ENCODE assay signal across 13 cellular contexts in genomic region chr15:41917767-41918430, GRCh38. TPM values are rescaled to one million over a fixed set of nuclear protein-coding genes. Genes with fewer than 3 reads are reported as not detected.
DNase-seq lines count a peak whose midpoint lies in the region; ATAC-seq, FAIRE-seq and TF ChIP-seq lines count a peak whose summit lies in the region.
"Had no signal": no experiment of that assay in that cellular context is flagged by ENCODE, and none has a peak within 500 bp of the region (broad histone marks: within the 10 kb centered on the region; RNA-seq: fewer than 3 reads in every experiment).

No MANE protein-coding gene starts in this region.

- intact Hi-C loops in Right ventricle myocardium inferior (cut with DNase I) (loop anchor here (2.0 kb wide), 1 partner anchor 27 kb away; no protein-coding TSS in a partner anchor), cardiac septum (cut with DNase I) (no loop called here), GM12878 (cut with micrococcal nuclease; ENCODE audit: unreplicated experiment) (no loop called here)

- FAIRE-seq in GM12878 (lab: Jason Lieb, UNC) (no peak), urothelium cell line (lab: Jason Lieb, UNC) (peak; percentile 56)
- FAIRE-seq: GM19239 had no signal

- CTCF ChIA-PET in GM12878 (lab: Yijun Ruan, JAX): interaction anchor here (5.2 kb wide), 1 partner anchor 14 kb away, joined by 21 read pairs; no protein-coding TSS in a partner anchor
- CTCF ChIA-PET in activated CD4-positive, alpha-beta memory T cell treated with anti-CD3 and anti-CD28 coated beads, Interleukin-2, amount 10 ng/mL, durations not matched to agents 7 days and 5 days (lab: Charles Lee): no interaction called here

- TF ChIP-seq RAD21 in GM12878 (IDR thresholded peaks at IDR 0.05; ENCODE audit: insufficient read depth, low read depth, low read length): no peak

- H4K20me1 ChIP-seq in GM12878 (ENCODE audit: control insufficient read depth, insufficient read depth) (no peaks in the 10 kb centered on the region; the same call in 1 of the 2 replicates), hepatocyte (ENCODE audit: insufficient read depth, poor library complexity, severe bottlenecking) (no peaks in the 10 kb centered on the region)

- H3K27ac Mint-ChIP-seq in activated CD4-positive, alpha-beta memory T cell treated with anti-CD3 and anti-CD28 coated beads, Interleukin-2, amount 10 ng/mL, durations not matched to agents 7 days and 5 days: no peak overlapping the region

- H3K4me3 ChIP-seq in GM12878: no peak overlapping the region
- no peak overlapping the region for H3K4me3 ChIP-seq in hepatocyte

- H3K36me3 ChIP-seq in GM12878 (ENCODE audit: control insufficient read depth in 2 of 2, insufficient read depth in 2 of 2, low read length in 1 of 2): peaks cover 31% of the 10 kb centered on the region in 2 experiments
- H3K36me3 ChIP-seq in hepatocyte (replicated peaks; ENCODE audit: insufficient read depth, low read depth): no peaks in the 10 kb centered on the region

- H3K4me1 ChIP-seq in GM12878 (ENCODE audit: control insufficient read depth, insufficient read depth, low read length): peaks cover 5% of the 10 kb centered on the region
- peaks cover 33% of the 10 kb centered on the region for H3K4me1 ChIP-seq in hepatocyte (ENCODE audit: insufficient read depth)

- RAD21 ChIA-PET in GM12878 (lab: Charles Lee; ENCODE audit: unreplicated experiment): interaction anchor here (1.8 kb wide), 1 partner anchor 55 kb away, joined by 5 read pairs; no protein-coding TSS in a partner anchor

- H3K9me2 ChIP-seq in hepatocyte (replicated peaks; ENCODE audit: insufficient read depth): no peaks in the 10 kb centered on the region

- BruUV-seq in GM12878 (replicated peaks; lab: Mats Ljungman, UMichigan): no TSS peak

- H3K9ac ChIP-seq in GM12878 (ENCODE audit: control insufficient read depth, insufficient read depth, low read length): no peak overlapping the region
- H3K9ac ChIP-seq: KMS-11 had no signal

- TF ChIP-seq POLR2A in GM12878 (IDR thresholded peaks at IDR 0.05; ENCODE audit: low read depth, low read length): peak; percentile 58

- no peaks in the 10 kb centered on the region for H3K27me3 Mint-ChIP-seq in activated CD4-positive, alpha-beta memory T cell treated with anti-CD3 and anti-CD28 coated beads, Interleukin-2, amount 10 ng/mL, durations not matched to agents 7 days and 5 days
- H3K27me3 Mint-ChIP-seq: B cell had no signal

- H3K79me2 ChIP-seq in GM12878 (ENCODE audit: control insufficient read depth, insufficient read depth, low read length) (no peaks in the 10 kb centered on the region; the same call in none of the 2 replicates), hepatocyte (peaks cover 21% of the 10 kb centered on the region)

- H3K27me3 ChIP-seq in GM12878 (replicated peaks in 1 of 2; ENCODE audit: control insufficient read depth in 2 of 2, insufficient read depth in 2 of 2, low read length in 1 of 2): no peaks in the 10 kb centered on the region
- no peaks in the 10 kb centered on the region for H3K27me3 ChIP-seq in hepatocyte

- H3K36me3 Mint-ChIP-seq in activated CD4-positive, alpha-beta memory T cell treated with anti-CD3 and anti-CD28 coated beads, Interleukin-2, amount 10 ng/mL, durations not matched to agents 7 days and 5 days (ENCODE audit: low read depth): peaks cover 37% of the 10 kb centered on the region

- peak; percentile 43 for ATAC-seq in Right ventricle myocardium inferior
- ATAC-seq in GM12878: no peak
- no peak for ATAC-seq in HG03354 (IDR thresholded peaks at IDR 0.05; ENCODE audit: poor library complexity, severe bottlenecking, unreplicated experiment)
- ATAC-seq: activated CD4-positive, CD25-positive, alpha-beta regulatory T cell treated with anti-CD3 and anti-CD28 coated beads, Interleukin-2, amount 50 U/mL, for 24 hours had no signal

- H3K9me3 ChIP-seq in GM12878 (replicated peaks; ENCODE audit: control insufficient read depth, insufficient read depth, low read length): no peaks in the 10 kb centered on the region
- no peaks in the 10 kb centered on the region for H3K9me3 ChIP-seq in hepatocyte (ENCODE audit: low read depth)

- DNase-seq in Right ventricle myocardium inferior (ENCODE audit: missing footprints) (no peak), cardiac septum (ENCODE audit: low spot score) (no peak), GM12878 (ENCODE audit: low read depth, low spot score) (no peak), hepatocyte (ENCODE audit: low spot score) (peak; percentile 77), urothelium cell line (ENCODE audit: low spot score) (peak; percentile 74), NOMO-1 treated with DMSO at 0.1 percent for 48 hours (lab: John Stamatoyannopoulos, UW; ENCODE audit: unreplicated experiment) (no peak)
- no peak for DNase-seq in activated CD4-positive, alpha-beta memory T cell treated with anti-CD3 and anti-CD28 coated beads, Interleukin-2, amount 10 ng/mL, durations not matched to agents 7 days and 5 days
- DNase-seq: effector CD8-positive, alpha-beta T cell had no signal

- 94% methylated on average over 10 of the region's 10 CpGs for WGBS in GM12878 (ENCODE audit: insufficient coverage, insufficient replicate concordance, low lambda C conversion rate, missing lambda C conversion rate)
- WGBS in hepatocyte (ENCODE audit: low lambda C conversion rate, missing lambda C conversion rate): 79% methylated on average over 10 of the region's 10 CpGs

- no peak overlapping the region for H3K4me2 ChIP-seq in GM12878 (ENCODE audit: control insufficient read depth, insufficient read depth)
- no peak overlapping the region for H3K4me2 ChIP-seq in hepatocyte
- H3K4me2 ChIP-seq: KMS-11 had no signal

- no peak for TF ChIP-seq EP300 in GM12878 (IDR thresholded peaks at IDR 0.05; ENCODE audit: borderline replicate concordance in 1 of 2, control insufficient read depth in 1 of 2, low read depth in 2 of 2, low read length in 2 of 2)

- H3K27ac ChIP-seq in GM12878 (ENCODE audit: control insufficient read depth, insufficient read depth) (no peak overlapping the region), hepatocyte (peak overlapping the region; percentile 88)
- H3K27ac ChIP-seq: KMS-11 had no signal

- H3K4me3 Mint-ChIP-seq in activated CD4-positive, alpha-beta memory T cell treated with anti-CD3 and anti-CD28 coated beads, Interleukin-2, amount 10 ng/mL, durations not matched to agents 7 days and 5 days: no peak overlapping the region
- H3K4me3 Mint-ChIP-seq: B cell had no signal

- no peak for TF ChIP-seq CTCF in GM12878 (IDR thresholded peaks at IDR 0.05 in 2 of 3, conservative IDR thresholded peaks at IDR 0.05 in 1 of 3; ENCODE audit: control insufficient read depth in 2 of 3, extremely low read depth in 1 of 3, insufficient read depth in 1 of 3, low read depth in 3 of 3, low read length in 3 of 3)
- TF ChIP-seq CTCF in hepatocyte (IDR thresholded peaks at IDR 0.05; ENCODE audit: poor library complexity): no peak

- SMC1A ChIA-PET in GM12878 (lab: Charles Lee; ENCODE audit: uncharacterized antibody, unreplicated experiment): interaction anchor here (1.4 kb wide), 1 partner anchor 144 kb away, joined by 3 read pairs; the partner anchor contains the start of gene MAPKBP1

- POLR2A ChIA-PET in GM12878 (lab: Charles Lee): no interaction called here
- POLR2A ChIA-PET in activated CD4-positive, alpha-beta memory T cell treated with anti-CD3 and anti-CD28 coated beads, Interleukin-2, amount 10 ng/mL, durations not matched to agents 7 days and 5 days (lab: Charles Lee): interaction anchor here (1.2 kb wide), 1 partner anchor 14 kb away, joined by 3 read pairs; no protein-coding TSS in a partner anchor

- H3K9me3 Mint-ChIP-seq in activated CD4-positive, alpha-beta memory T cell treated with anti-CD3 and anti-CD28 coated beads, Interleukin-2, amount 10 ng/mL, durations not matched to agents 7 days and 5 days: no peaks in the 10 kb centered on the region

- in situ Hi-C loops in GM12878 (cut with MboI): no loop called here

- peaks cover 23% of the 10 kb centered on the region for H3K4me1 Mint-ChIP-seq in activated CD4-positive, alpha-beta memory T cell treated with anti-CD3 and anti-CD28 coated beads, Interleukin-2, amount 10 ng/mL, durations not matched to agents 7 days and 5 days

- H2AFZ ChIP-seq in GM12878 (ENCODE audit: control insufficient read depth, low read depth, low read length) (no peak overlapping the region), hepatocyte (no peak overlapping the region)

RNA-seq across cellular contexts. Expression of gene SPTBN5, which starts 24.0 kb away (rescaled TPM):
- total RNA-seq in Right ventricle myocardium inferior (3.5 TPM), cardiac septum (2.4 TPM), GM12878 (2014; rRNA removed) (0.06 and 0.44 TPM in 2 replicates), GM12878 (2014; rRNA removed; fragmentation: Illumina TruSeq; extraction: Trizol) (under 0.01 TPM in 1 of 2 replicates, not detected in the other), GM12878 (2021) (0.05 and 0.18 TPM in 2 replicates), hepatocyte (1.7 and 2.0 TPM in 2 replicates)
- 0.15 and 0.17 TPM in 2 replicates for total RNA-seq in GM12878 (2013; cell fraction: nucleolus; rRNA removed)
- polyA plus RNA-seq in GM12878 (2011; ENCODE audit: low read depth): 0.04 TPM
- polyA plus RNA-seq in GM12878 (2011; rRNA removed) (0.01 and 0.03 TPM in 2 replicates), GM12878 (2014; fragmentation: Illumina TruSeq; extraction: Trizol) (0.01 TPM in 1 of 2 replicates, not detected in the other), GM12878 (2014; fragmentation: Nextera tagmentation; extraction: Ambion mirVana) (not detected), GM12878 (2014; rRNA removed) (0.06 and 0.10 TPM in 2 replicates), GM12878 (2016; fragmentation: Nextera tagmentation; extraction: Ambion mirVana) (not detected), hepatocyte (1.9 and 2.6 TPM in 2 replicates)
- polyA plus RNA-seq in GM12878 (2011; cell fraction: cytosol; rRNA removed): 0.01 and 0.02 TPM in 2 replicates
- 0.29 and 0.57 TPM in 2 replicates for polyA plus RNA-seq in GM12878 (2011; cell fraction: nucleus; rRNA removed)
- polyA plus RNA-seq in GM12878 (2012): 0.08 and 0.11 TPM in 2 replicates
- 0.05 TPM in 1 of 2 replicates, not detected in the other for polyA minus RNA-seq in GM12878 (2011; rRNA and poly(A)+ RNA removed)
- not detected in 2 replicates for polyA minus RNA-seq in GM12878 (2011; cell fraction: cytosol; rRNA and poly(A)+ RNA removed)
- polyA minus RNA-seq in GM12878 (2011; cell fraction: nucleus; rRNA and poly(A)+ RNA removed): under 0.01 and 0.10 TPM in 2 replicates
- total RNA-seq in activated CD4-positive, alpha-beta memory T cell treated with anti-CD3 and anti-CD28 coated beads, Interleukin-2, amount 10 ng/mL, durations not matched to agents 7 days and 5 days: 1 to 10 TPM; 1.5 to 1.6 TPM

RNA-seq across cellular contexts. Expression of gene EHD4, which starts 54.5 kb away (rescaled TPM):
- 55.5 TPM for total RNA-seq in Right ventricle myocardium inferior
- 42.2 TPM for total RNA-seq in cardiac septum
- total RNA-seq in GM12878 (2013; cell fraction: nucleolus; rRNA removed): 41.9 and 43.4 TPM in 2 replicates
- total RNA-seq in GM12878 (2014; rRNA removed): 48.2 and 49.6 TPM in 2 replicates
- 24.3 and 26.0 TPM in 2 replicates for total RNA-seq in GM12878 (2014; rRNA removed; fragmentation: Illumina TruSeq; extraction: Trizol)
- 52.1 and 53.2 TPM in 2 replicates for total RNA-seq in GM12878 (2021)
- 15.6 TPM for polyA plus RNA-seq in GM12878 (2011; ENCODE audit: low read depth)
- polyA plus RNA-seq in GM12878 (2011; rRNA removed): 25.6 and 42.2 TPM in 2 replicates
- polyA plus RNA-seq in GM12878 (2011; cell fraction: cytosol; rRNA removed): 45.7 and 57.3 TPM in 2 replicates
- polyA plus RNA-seq in GM12878 (2011; cell fraction: nucleus; rRNA removed): 28.0 and 35.6 TPM in 2 replicates
- polyA plus RNA-seq in GM12878 (2012): 26.7 and 28.7 TPM in 2 replicates
- 18.9 and 29.3 TPM in 2 replicates for polyA plus RNA-seq in GM12878 (2014; fragmentation: Illumina TruSeq; extraction: Trizol)
- polyA plus RNA-seq in GM12878 (2014; fragmentation: Nextera tagmentation; extraction: Ambion mirVana): 1 to 10 TPM; 4.2 to 8.6 TPM
- 47.3 and 50.1 TPM in 2 replicates for polyA plus RNA-seq in GM12878 (2014; rRNA removed)
- polyA plus RNA-seq in GM12878 (2016; fragmentation: Nextera tagmentation; extraction: Ambion mirVana): 10 to 100 TPM; 60.7 to 62.9 TPM
- 50.8 and 76.6 TPM in 2 replicates for polyA minus RNA-seq in GM12878 (2011; rRNA and poly(A)+ RNA removed)
- polyA minus RNA-seq in GM12878 (2011; cell fraction: cytosol; rRNA and poly(A)+ RNA removed): 28.7 and 30.8 TPM in 2 replicates
- 36.1 and 67.5 TPM in 2 replicates for polyA minus RNA-seq in GM12878 (2011; cell fraction: nucleus; rRNA and poly(A)+ RNA removed)
- total RNA-seq in hepatocyte: 26.4 and 27.3 TPM in 2 replicates
- polyA plus RNA-seq in hepatocyte: 30.9 and 34.7 TPM in 2 replicates
- total RNA-seq in activated CD4-positive, alpha-beta memory T cell treated with anti-CD3 and anti-CD28 coated beads, Interleukin-2, amount 10 ng/mL, durations not matched to agents 7 days and 5 days: 10 to 100 TPM; 25.0 to 25.3 TPM

Comparison
In these comparisons a context has a peak if more than half of its experiments do, and no peak if none do; other contexts are left out.
1. DNase-seq: peak in hepatocyte (single experiment) and urothelium cell line (single experiment); none in Right ventricle myocardium inferior (single experiment), cardiac septum (single experiment), GM12878 (single experiment), activated CD4-positive, alpha-beta memory T cell treated with anti-CD3 and anti-CD28 coated beads, Interleukin-2, amount 10 ng/mL, durations not matched to agents 7 days and 5 days (single experiment) and NOMO-1 treated with DMSO at 0.1 percent for 48 hours (single experiment).